ENCODE assay signal across 29 cellular contexts in genomic region chr11:76557466-76557865, GRCh38.
"Had no signal": no experiment of that assay in that cellular context is flagged by ENCODE, and none has a peak within 500 bp of the region (broad histone marks: within the 10 kb centered on the region; RNA-seq: fewer than 3 reads in every experiment).

No MANE protein-coding gene starts in this region.

- H3K4me1 Mint-ChIP-seq: stimulated activated memory B cell treated with anti-CD40 and anti-IgM and Interleukin-4, amounts not matched to agents 10 μg/mL and 1 μg/mL and 100 μg/mL, for 72 hours had no signal

- H3K4me3 ChIP-seq: stomach, suprapubic skin, testis, thoracic aorta, thyroid gland, tibial artery, tibial nerve, transverse colon, upper lobe of left lung, upper lobe of right lung, uterus, vagina had no signal

- ATAC-seq: stimulated activated effector memory CD8-positive, alpha-beta T cell treated with anti-CD3 and anti-CD28 coated beads, Interleukin-12 subunit alpha, Interleukin-12 subunit beta, amount 100 ng/mL, for 72 hours; stimulated activated memory B cell treated with anti-CD40 and anti-IgM and Interleukin-4, amounts not matched to agents 10 μg/mL and 1 μg/mL and 100 μg/mL, for 72 hours; stimulated activated naive B cell treated with anti-CD40 and anti-IgM and Interleukin-4, amounts not matched to agents 10 μg/mL and 1 μg/mL and 100 μg/mL, for 72 hours; stimulated activated naive CD8-positive, alpha-beta T cell treated with anti-CD3 and anti-CD28 coated beads, Interleukin-15, amount 100 ng/mL, for 72 hours; stimulated activated naive CD8-positive, alpha-beta T cell treated with anti-CD3 and anti-CD28 coated beads, Interleukin-15, Interleukin-2, amounts not matched to agents 100 U/mL and 50 U/mL, for 24 hours; upper lobe of right lung had no signal

- H3K36me3 Mint-ChIP-seq: stimulated activated effector memory CD8-positive, alpha-beta T cell treated with anti-CD3 and anti-CD28 coated beads, Interleukin-12 subunit alpha, Interleukin-12 subunit beta, amount 100 ng/mL, for 72 hours; stimulated activated memory B cell treated with anti-CD40 and anti-IgM and Interleukin-4, amounts not matched to agents 10 μg/mL and 1 μg/mL and 100 μg/mL, for 72 hours; stimulated activated naive B cell treated with anti-CD40 and anti-IgM and Interleukin-4, amounts not matched to agents 10 μg/mL and 1 μg/mL and 100 μg/mL, for 72 hours had no signal

- H3K27ac ChIP-seq: stomach, suprapubic skin, testis, thoracic aorta, thyroid gland, tibial artery, tibial nerve, transverse colon, upper lobe of left lung, upper lobe of right lung, uterus, vagina had no signal

- H3K4me3 Mint-ChIP-seq: stimulated activated effector memory CD8-positive, alpha-beta T cell treated with anti-CD3 and anti-CD28 coated beads, Interleukin-12 subunit alpha, Interleukin-12 subunit beta, amount 100 ng/mL, for 72 hours; stimulated activated memory B cell treated with anti-CD40 and anti-IgM and Interleukin-4, amounts not matched to agents 10 μg/mL and 1 μg/mL and 100 μg/mL, for 72 hours; stimulated activated naive B cell treated with anti-CD40 and anti-IgM and Interleukin-4, amounts not matched to agents 10 μg/mL and 1 μg/mL and 100 μg/mL, for 72 hours; stimulated activated naive CD8-positive, alpha-beta T cell treated with anti-CD3 and anti-CD28 coated beads, Interleukin-15, amount 100 ng/mL, for 72 hours; stimulated activated naive CD8-positive, alpha-beta T cell treated with anti-CD3 and anti-CD28 coated beads, Interleukin-15, Interleukin-2, amounts not matched to agents 100 ng/mL and 50 ng/mL, for 24 hours; type B pancreatic cell had no signal

- DNase-seq: stimulated activated CD4-positive, alpha-beta T cell treated with anti-CD3 and anti-CD28 coated beads, Interleukin-2, amount 100 ng/mL, for 48 hours; stimulated activated CD4-positive, alpha-beta T cell treated with anti-CD3 and anti-CD28 coated beads, Interleukin-4, amount 100 ng/mL, for 1 hour; stimulated activated CD4-positive, alpha-beta T cell treated with anti-CD3 and anti-CD28 coated beads, Interleukin-4, amount 100 ng/mL, for 24 hours; stimulated activated CD4-positive, alpha-beta T cell treated with anti-CD3 and anti-CD28 coated beads, Interleukin-4, amount 100 ng/mL, for 4 hours; stimulated activated CD8-positive, alpha-beta memory T cell treated with anti-CD3 and anti-CD28 coated beads, Interleukin-4, amount 100 ng/mL, for 48 hours; stimulated activated naive B cell treated with anti-CD40 and anti-IgM and Interleukin-4, amounts not matched to agents 10 μg/mL and 1 μg/mL and 100 μg/mL, for 72 hours; stimulated activated naive CD4-positive, alpha-beta T cell; stimulated activated naive CD4-positive, alpha-beta T cell treated with Interleukin-2 at 50 U/mL for 16 hours; stimulated activated naive CD8-positive, alpha-beta T cell treated with anti-CD3 and anti-CD28 coated beads, Interleukin-15, amount 100 ng/mL, for 72 hours; stimulated activated naive CD8-positive, alpha-beta T cell treated with anti-CD3 and anti-CD28 coated beads, Interleukin-15, Interleukin-2, amounts not matched to agents 100 U/mL and 50 U/mL, for 24 hours; stomach; substantia nigra; testis; thyroid gland; tibial artery; transverse colon; trophoblast cell; upper lobe of left lung; upper lobe of right lung; uterus had no signal

- H3K4me1 ChIP-seq: stomach, testis, thyroid gland, uterus, vagina had no signal

- H3K9me3 ChIP-seq: stomach, suprapubic skin, testis, thoracic aorta, thyroid gland, tibial artery, tibial nerve, transverse colon, upper lobe of left lung, upper lobe of right lung, uterus, vagina had no signal

- H3K27ac Mint-ChIP-seq: stimulated activated effector memory CD8-positive, alpha-beta T cell treated with anti-CD3 and anti-CD28 coated beads, Interleukin-12 subunit alpha, Interleukin-12 subunit beta, amount 100 ng/mL, for 72 hours; stimulated activated memory B cell treated with anti-CD40 and anti-IgM and Interleukin-4, amounts not matched to agents 10 μg/mL and 1 μg/mL and 100 μg/mL, for 72 hours; stimulated activated naive B cell treated with anti-CD40 and anti-IgM and Interleukin-4, amounts not matched to agents 10 μg/mL and 1 μg/mL and 100 μg/mL, for 72 hours; stimulated activated naive CD8-positive, alpha-beta T cell treated with anti-CD3 and anti-CD28 coated beads, Interleukin-15, amount 100 ng/mL, for 72 hours; stimulated activated naive CD8-positive, alpha-beta T cell treated with anti-CD3 and anti-CD28 coated beads, Interleukin-15, Interleukin-2, amounts not matched to agents 100 ng/mL and 50 ng/mL, for 24 hours; type B pancreatic cell had no signal

- H3K36me3 ChIP-seq: stomach, suprapubic skin, thoracic aorta, thyroid gland, tibial artery, tibial nerve, transverse colon, upper lobe of left lung, upper lobe of right lung, uterus, vagina had no signal

- FAIRE-seq: urothelium cell line had no signal

- H3K27me3 Mint-ChIP-seq: stimulated activated naive CD8-positive, alpha-beta T cell treated with anti-CD3 and anti-CD28 coated beads, Interleukin-15, Interleukin-2, amounts not matched to agents 100 ng/mL and 50 ng/mL, for 24 hours had no signal

- H3K27me3 ChIP-seq: stomach, suprapubic skin, testis, thyroid gland, tibial artery, tibial nerve, transverse colon, upper lobe of left lung, upper lobe of right lung, uterus, vagina had no signal
